In genomic region chrX:1242901-1243402, GRCh38 we compare ENCODE assay signal across 10 cellular contexts.
DNase-seq lines count a peak whose midpoint lies in the region; ATAC-seq lines count a peak whose summit lies in the region.
"Had no signal": no experiment of that assay in that cellular context is flagged by ENCODE, and none has a peak within 500 bp of the region (broad histone marks: within the 10 kb centered on the region; RNA-seq: fewer than 3 reads in every experiment).

No MANE protein-coding gene starts in this region.

- H3K4me1 Mint-ChIP-seq in dendritic cell treated with granulocyte-macrophage colony-stimulating factor and Interleukin-4, amounts not matched to agents 40 ng/mL and 50 ng/mL, for 4 days (ENCODE audit: low read depth) = peaks cover 58% of the 10 kb centered on the region

- peak overlapping the region; percentile 41 for H3K27ac Mint-ChIP-seq in dendritic cell treated with granulocyte-macrophage colony-stimulating factor and Interleukin-4, amounts not matched to agents 40 ng/mL and 50 ng/mL, for 4 days
- H3K27ac Mint-ChIP-seq: memory B cell had no signal

- peaks cover 7% of the 10 kb centered on the region for H3K27me3 Mint-ChIP-seq in dendritic cell treated with granulocyte-macrophage colony-stimulating factor and Interleukin-4, amounts not matched to agents 40 ng/mL and 50 ng/mL, for 4 days

- H3K9me3 Mint-ChIP-seq in dendritic cell treated with granulocyte-macrophage colony-stimulating factor and Interleukin-4, amounts not matched to agents 40 ng/mL and 50 ng/mL, for 4 days = no peaks in the 10 kb centered on the region
- H3K9me3 Mint-ChIP-seq: memory B cell had no signal

- no peak overlapping the region for H3K4me3 Mint-ChIP-seq in dendritic cell treated with granulocyte-macrophage colony-stimulating factor and Interleukin-4, amounts not matched to agents 40 ng/mL and 50 ng/mL, for 4 days
- H3K4me3 Mint-ChIP-seq: memory B cell had no signal

- ATAC-seq in activated CD4-positive, CD25-positive, alpha-beta regulatory T cell treated with anti-CD3 and anti-CD28 coated beads, Interleukin-2, amount 50 U/mL, for 24 hours = peak; percentile 44 to 46
- ATAC-seq in GM21367 (IDR thresholded peaks at IDR 0.05; ENCODE audit: unreplicated experiment) = no peak

- H3K36me3 Mint-ChIP-seq in dendritic cell treated with granulocyte-macrophage colony-stimulating factor and Interleukin-4, amounts not matched to agents 40 ng/mL and 50 ng/mL, for 4 days (ENCODE audit: low read depth) = no peaks in the 10 kb centered on the region

- intact Hi-C loops in dendritic cell treated with granulocyte-macrophage colony-stimulating factor and Interleukin-4, amounts not matched to agents 40 ng/mL and 50 ng/mL, for 4 days (cut with micrococcal nuclease) = no loop called here

- no peak for DNase-seq in activated CD4-positive, CD25-positive, alpha-beta regulatory T cell (lab: John Stamatoyannopoulos, UW)
- DNase-seq in SW480 (ENCODE audit: low spot score) (peak; percentile 7), cerebellar nuclear complex (lab: John Stamatoyannopoulos, UW) (no peak), SIG-M5 treated with dmso at 0.1 percent for 504 hours (lab: John Stamatoyannopoulos, UW; ENCODE audit: unreplicated experiment) (no peak)
- peak; percentile 33 for DNase-seq in stimulated activated CD4-positive, alpha-beta T cell treated with anti-CD3 and anti-CD28 coated beads, Interleukin-4, amount 100 ng/mL, for 1 hour
- DNase-seq: amygdala had no signal

Comparison
In these comparisons a context has a peak if more than half of its experiments do, and no peak if none do; other contexts are left out.
1. DNase-seq: peak in SW480 (single experiment) and stimulated activated CD4-positive, alpha-beta T cell treated with anti-CD3 and anti-CD28 coated beads, Interleukin-4, amount 100 ng/mL, for 1 hour (single experiment); none in activated CD4-positive, CD25-positive, alpha-beta regulatory T cell (0 of 4), cerebellar nuclear complex (0 of 2) and SIG-M5 treated with dmso at 0.1 percent for 504 hours (single experiment).